ENCODE assay signal across 23 cellular contexts in the genomic region with DNA sequence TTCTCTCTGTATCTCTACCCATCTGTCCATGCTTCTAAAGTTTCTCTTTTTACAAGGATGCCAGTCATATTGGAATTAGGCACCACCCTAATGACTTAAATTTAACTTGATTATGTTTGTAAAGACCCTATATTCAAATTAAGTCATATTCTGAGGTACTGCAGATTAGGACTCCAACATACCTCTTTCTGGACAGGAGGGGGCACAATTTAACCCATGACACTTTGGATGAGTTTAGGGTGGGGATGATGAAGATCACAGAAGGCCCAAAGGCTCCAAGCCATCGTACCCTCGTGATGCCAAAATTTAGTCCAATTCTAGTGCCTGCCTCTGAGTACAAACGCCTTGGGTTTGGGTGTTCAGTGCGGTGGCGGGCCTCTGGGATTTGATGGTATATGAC. TPM values are rescaled to one million over a fixed set of nuclear protein-coding genes. Genes with fewer than 3 reads are reported as not detected.
"Had no signal": no experiment of that assay in that cellular context is flagged by ENCODE, and none has a peak within 500 bp of the region (broad histone marks: within the 10 kb centered on the region; RNA-seq: fewer than 3 reads in every experiment).

No MANE protein-coding gene starts in this region.

- H3K4me1 ChIP-seq: body of pancreas, left lung, sigmoid colon, upper lobe of left lung had no signal

- H3K27ac Mint-ChIP-seq: activated CD4-positive, alpha-beta memory T cell treated with anti-CD3 and anti-CD28 coated beads, Interleukin-2, amount 10 ng/mL, durations not matched to agents 7 days and 5 days; activated naive CD4-positive, alpha-beta T cell treated with anti-CD3 and anti-CD28 coated beads for 36 hours; activated T-cell treated with anti-CD3 and anti-CD28 coated beads, Interleukin-2, amount 50 U/mL, for 24 hours; activated T-helper 2 cell treated with anti-CD3 and anti-CD28 coated beads, Interferon-gamma antibody, Interleukin-2, Interleukin-4, amounts not matched to agents 10 μg/mL and 5 μg/mL and 100 μg/mL, durations not matched to agents 14 hours and 24 hours and 36 hours; nephron; stimulated activated naive B cell treated with anti-CD40 and anti-IgM and Interleukin-4, amounts not matched to agents 10 μg/mL and 1 μg/mL and 100 μg/mL, for 72 hours had no signal

- DNase-seq: activated CD4-positive, alpha-beta memory T cell treated with anti-CD3 and anti-CD28 coated beads, Interleukin-2, amount 10 ng/mL, durations not matched to agents 7 days and 5 days; activated CD4-positive, alpha-beta T cell treated with anti-CD3 and anti-CD28 coated beads for 4 hours; activated naive CD4-positive, alpha-beta T cell treated with anti-CD3 and anti-CD28 coated beads for 36 hours; activated T-cell treated with anti-CD3 and anti-CD28 coated beads, Interleukin-2, amount 50 U/mL, for 24 hours; body of pancreas; caudate nucleus; hypothalamus; kidney; left lung; midbrain; sigmoid colon; stimulated activated naive B cell treated with anti-CD40 and anti-IgM and Interleukin-4, amounts not matched to agents 10 μg/mL and 1 μg/mL and 100 μg/mL, for 72 hours; T-helper 2 cell; upper lobe of left lung; WERI-Rb-1 had no signal

- H3K4me3 ChIP-seq: body of pancreas, left lung, sigmoid colon, thoracic aorta, upper lobe of left lung had no signal

- H3K9me3 ChIP-seq: body of pancreas, left lung, sigmoid colon, thoracic aorta, upper lobe of left lung had no signal

- H3K36me3 Mint-ChIP-seq: stimulated activated naive B cell treated with anti-CD40 and anti-IgM and Interleukin-4, amounts not matched to agents 10 μg/mL and 1 μg/mL and 100 μg/mL, for 72 hours had no signal

- H3K4me3 Mint-ChIP-seq: activated CD4-positive, alpha-beta memory T cell treated with anti-CD3 and anti-CD28 coated beads, Interleukin-2, amount 10 ng/mL, durations not matched to agents 7 days and 5 days; activated naive CD4-positive, alpha-beta T cell treated with anti-CD3 and anti-CD28 coated beads for 36 hours; activated T-cell treated with anti-CD3 and anti-CD28 coated beads, Interleukin-2, amount 50 U/mL, for 24 hours; nephron; stimulated activated naive B cell treated with anti-CD40 and anti-IgM and Interleukin-4, amounts not matched to agents 10 μg/mL and 1 μg/mL and 100 μg/mL, for 72 hours had no signal

- H3K27me3 ChIP-seq: body of pancreas had no signal

- H3K27ac ChIP-seq: body of pancreas, left lung, sigmoid colon, thoracic aorta, upper lobe of left lung, WERI-Rb-1 had no signal

- ATAC-seq: body of pancreas; left lung; stimulated activated naive B cell treated with anti-CD40 and anti-IgM and Interleukin-4, amounts not matched to agents 10 μg/mL and 1 μg/mL and 100 μg/mL, for 72 hours had no signal

- H3K4me1 Mint-ChIP-seq: nephron; stimulated activated naive B cell treated with anti-CD40 and anti-IgM and Interleukin-4, amounts not matched to agents 10 μg/mL and 1 μg/mL and 100 μg/mL, for 72 hours had no signal

- H3K9me3 Mint-ChIP-seq: activated CD4-positive, alpha-beta memory T cell treated with anti-CD3 and anti-CD28 coated beads, Interleukin-2, amount 10 ng/mL, durations not matched to agents 7 days and 5 days; activated naive CD4-positive, alpha-beta T cell treated with anti-CD3 and anti-CD28 coated beads for 36 hours; activated T-cell treated with anti-CD3 and anti-CD28 coated beads, Interleukin-2, amount 50 U/mL, for 24 hours; activated T-helper 2 cell treated with anti-CD3 and anti-CD28 coated beads, Interferon-gamma antibody, Interleukin-2, Interleukin-4, amounts not matched to agents 10 μg/mL and 5 μg/mL and 100 μg/mL, durations not matched to agents 14 hours and 24 hours and 36 hours had no signal

- FAIRE-seq: endometrium, frontal cortex, kidney had no signal

- H3K36me3 ChIP-seq: left lung, sigmoid colon, thoracic aorta, upper lobe of left lung, WERI-Rb-1 had no signal

RNA-seq across cellular contexts. Expression of a gene that starts 15.0 kb away (rescaled TPM):
- total RNA-seq: activated CD4-positive, alpha-beta memory T cell treated with anti-CD3 and anti-CD28 coated beads, Interleukin-2, amount 10 ng/mL, durations not matched to agents 7 days and 5 days; activated naive CD4-positive, alpha-beta T cell treated with anti-CD3 and anti-CD28 coated beads for 36 hours; activated T-helper 2 cell treated with anti-CD3 and anti-CD28 coated beads, Interferon-gamma antibody, Interleukin-2, Interleukin-4, amounts not matched to agents 10 μg/mL and 5 μg/mL and 100 μg/mL, durations not matched to agents 14 hours and 24 hours and 36 hours; kidney; left lung; lung microvascular endothelial cell; renal cortical epithelial cell; sigmoid colon; upper lobe of left lung had no signal
- polyA plus RNA-seq: esophagus had no signal
